ENCODE assay signal across 15 cellular contexts in genomic region chr6:37382954-37383353, GRCh38.
"Had no signal": no experiment of that assay in that cellular context is flagged by ENCODE, and none has a peak within 500 bp of the region (broad histone marks: within the 10 kb centered on the region; RNA-seq: fewer than 3 reads in every experiment).

No MANE protein-coding gene starts in this region.

- H3K27ac ChIP-seq: lower lobe of right lung, skin epidermis, thoracic aorta had no signal

- ATAC-seq: activated CD8-positive, alpha-beta T cell treated with anti-CD3 and anti-CD28 coated beads for 36 hours; activated T-cell treated with anti-CD3 and anti-CD28 coated beads, Interleukin-2, amount 50 U/mL, for 72 hours; esophagus mucosa; lower lobe of right lung; stimulated activated naive CD8-positive, alpha-beta T cell treated with anti-CD3 and anti-CD28 coated beads, Interleukin-15, amount 100 ng/mL, for 72 hours had no signal

- H3K9me3 ChIP-seq: lower lobe of right lung, thoracic aorta had no signal

- DNase-seq: activated CD8-positive, alpha-beta memory T cell treated with anti-CD3 and anti-CD28 coated beads, Interleukin-2, amount 50 U/mL, for 4 hours; activated CD8-positive, alpha-beta T cell treated with anti-CD3 and anti-CD28 coated beads for 36 hours; activated naive CD8-positive, alpha-beta T cell treated with anti-CD3 and anti-CD28 coated beads, Interleukin-2, amount 10 ng/mL, durations not matched to agents 7 days and 5 days; activated T-cell treated with anti-CD3 and anti-CD28 coated beads, Interleukin-2, amount 50 U/mL, for 72 hours; anterior cingulate cortex; cerebellar nuclear complex; dermis blood vessel endothelial cell; lower lobe of right lung; midbrain; posterior cingulate gyrus; stimulated activated CD4-positive, alpha-beta T cell treated with anti-CD3 and anti-CD28 coated beads, Interleukin-4, amount 100 ng/mL, for 4 hours; stimulated activated naive CD8-positive, alpha-beta T cell treated with anti-CD3 and anti-CD28 coated beads, Interleukin-15, amount 100 ng/mL, for 72 hours had no signal

- H3K4me3 ChIP-seq: lower lobe of right lung, skin epidermis, thoracic aorta had no signal

- H3K4me1 ChIP-seq: lower lobe of right lung had no signal
